In genomic region chr12:57530396-57531142, GRCh38 we compare ENCODE assay signal across 1 cellular context.
TF ChIP-seq lines count a peak whose summit lies in the region.

No MANE protein-coding gene starts in this region.

TF ChIP-seq in HepG2, 621 proteins besides CTCF, POLR2A, EP300 and RAD21:
- TF ChIP-seq RBFOX2 (IDR thresholded peaks at IDR 0.05; ENCODE audit: low read depth, low read length): peak; percentile 36; the same call in 1 of the 2 replicates
- TF ChIP-seq IKZF1 (IDR thresholded peaks at IDR 0.05): no peak
